26 cellular contexts compared by ENCODE assay signal in the genomic region with DNA sequence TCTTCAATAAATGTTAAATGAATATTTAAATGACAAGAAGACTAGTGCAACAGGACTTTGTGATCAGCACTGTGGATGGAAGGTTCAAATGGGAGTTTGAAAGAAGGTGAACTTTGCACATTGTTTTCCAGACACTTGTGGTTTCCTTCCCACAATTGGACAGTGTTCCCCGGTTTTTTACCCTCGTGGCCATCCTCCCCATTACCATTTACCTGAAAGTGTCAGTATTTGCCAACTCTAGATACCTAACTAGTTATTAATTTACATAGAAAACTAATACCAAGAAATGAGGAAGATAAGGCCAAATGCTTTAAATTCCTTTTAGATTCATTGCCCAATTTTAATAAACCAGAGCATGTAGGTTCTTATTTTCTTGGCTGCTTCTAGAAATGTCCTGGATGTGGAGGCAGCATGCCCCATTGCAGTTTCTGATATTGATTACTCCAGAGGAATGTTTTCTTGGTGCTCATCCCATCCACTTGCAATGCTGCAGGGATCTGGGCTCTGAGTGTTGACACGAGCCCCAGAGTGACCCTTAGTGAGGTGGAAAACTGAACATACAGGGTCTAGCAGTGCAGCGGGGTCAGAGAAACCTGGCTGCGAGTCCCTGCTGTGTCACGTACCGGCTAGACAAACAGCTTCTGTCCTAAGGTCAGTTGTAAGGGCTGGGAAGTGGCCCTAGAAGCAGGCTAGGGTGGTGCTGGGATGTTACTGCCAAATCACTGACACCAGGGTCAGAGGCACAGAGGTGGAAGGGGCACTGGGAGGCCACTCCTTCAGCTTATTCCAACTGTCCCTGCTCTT. TPM values are rescaled to one million over a fixed set of nuclear protein-coding genes. Genes with fewer than 3 reads are reported as not detected.
DNase-seq lines count a peak whose midpoint lies in the region; ATAC-seq and TF ChIP-seq lines count a peak whose summit lies in the region.
"Had no signal": no experiment of that assay in that cellular context is flagged by ENCODE, and none has a peak within 500 bp of the region (broad histone marks: within the 10 kb centered on the region; RNA-seq: fewer than 3 reads in every experiment).

No MANE protein-coding gene starts in this region.

- POLR2A ChIA-PET in Panc1 (lab: Charles Lee): no interaction called here

- H3K9me3 ChIP-seq in Panc1 (ENCODE audit: control insufficient read depth, insufficient read depth, low read depth, low read length) (no peaks in the 10 kb centered on the region), osteoblast (ENCODE audit: low read depth, low read length) (no peaks in the 10 kb centered on the region)
- H3K9me3 ChIP-seq: ascending aorta; BLaER1 treated with 17β-estradiol and CSF1 and Interleukin-3, amounts not matched to agents 10 nM and 100 nM; HAP-1; suprapubic skin had no signal

- TF ChIP-seq CTCF in Calu3 (IDR thresholded peaks at IDR 0.05; ENCODE audit: unreplicated experiment) (no peak), Panc1 (IDR thresholded peaks at IDR 0.05) (no peak), osteoblast (IDR thresholded peaks at IDR 0.05; ENCODE audit: extremely low read depth, low read depth, low read length) (no peak)

- CTCF ChIA-PET in Calu3 (lab: Charles Lee): interaction anchor here (0.5 to 3.1 kb wide), 5 partner anchors 17 to 266 kb away, joined by 3 to 21 read pairs (median 7); no protein-coding TSS in a partner anchor
- CTCF ChIA-PET in Panc1 (lab: Charles Lee): interaction anchor here (0.9 kb wide), 1 partner anchor 266 kb away, joined by 5 read pairs; no protein-coding TSS in a partner anchor

- DNase-seq in Calu3 (peak; percentile 40), Panc1 (ENCODE audit: low read depth, low spot score) (no peak), kidney tubule cell (ENCODE audit: low spot score) (peak; percentile 62), osteoblast (ENCODE audit: insufficient read length, low spot score, missing footprints) (peak; percentile 45), NCI-H146 (lab: John Stamatoyannopoulos, UW) (no peak)
- no peak for DNase-seq in activated T-cell treated with anti-CD3 and anti-CD28 coated beads, Interleukin-2, amount 50 U/mL, for 24 hours
- DNase-seq: activated CD4-positive, alpha-beta T cell treated with anti-CD3 and anti-CD28 coated beads, Interleukin-2, amount 50 U/mL, for 1 hour; DND-41; foreskin keratinocyte; hippocampal formation; NCI-H1105 treated with DMSO at 0.1 percent for 48 hours; NCI-H2081 treated with DMSO at 0.1 percent for 48 hours; NCI-H446; NCI-H82; Right ventricle myocardium superior; T-helper 9 cell; WERI-Rb-1 had no signal

- H2AFZ ChIP-seq in osteoblast (ENCODE audit: low read length): no peak overlapping the region

- H3K4me3 Mint-ChIP-seq in Calu3 (ENCODE audit: low read depth, unreplicated experiment): no peak overlapping the region
- no peak overlapping the region for H3K4me3 Mint-ChIP-seq in activated T-cell treated with anti-CD3 and anti-CD28 coated beads, Interleukin-2, amount 50 U/mL, for 24 hours
- H3K4me3 Mint-ChIP-seq: activated naive CD8-positive, alpha-beta T cell; central memory CD8-positive, alpha-beta T cell had no signal

- no peak for ATAC-seq in Panc1
- no peak for ATAC-seq in GM18505 (IDR thresholded peaks at IDR 0.05; ENCODE audit: unreplicated experiment)
- ATAC-seq in GM21515 (IDR thresholded peaks at IDR 0.05; ENCODE audit: unreplicated experiment): no peak
- ATAC-seq: foreskin keratinocyte had no signal

- BruUV-seq in Calu3 (replicated peaks; lab: Mats Ljungman, UMichigan) (no TSS peak), Panc1 (replicated peaks; lab: Mats Ljungman, UMichigan) (no TSS peak)

- intact Hi-C loops in Calu3 (cut with micrococcal nuclease; ENCODE audit: unreplicated experiment): loop anchor here (2.0 kb wide), 3 partner anchors 115 to 347 kb away; no protein-coding TSS in a partner anchor
- intact Hi-C loops in Panc1 (cut with micrococcal nuclease; ENCODE audit: unreplicated experiment): loop anchor here (5.0 kb wide), 2 partner anchors 60 to 265 kb away; no protein-coding TSS in a partner anchor

- H3K27me3 ChIP-seq in Panc1 (ENCODE audit: control insufficient read depth, insufficient read depth, low read length) (no peaks in the 10 kb centered on the region), osteoblast (ENCODE audit: insufficient read depth, low read length) (no peaks in the 10 kb centered on the region)
- H3K27me3 ChIP-seq: ascending aorta; BLaER1 treated with 17β-estradiol and CSF1 and Interleukin-3, amounts not matched to agents 10 nM and 100 nM; foreskin keratinocyte; suprapubic skin had no signal

- no peaks in the 10 kb centered on the region for H4K20me1 ChIP-seq in osteoblast (ENCODE audit: insufficient read depth, low read length)

- H3K9me3 Mint-ChIP-seq in Calu3 (ENCODE audit: low read depth, unreplicated experiment): no peaks in the 10 kb centered on the region
- H3K9me3 Mint-ChIP-seq in activated T-cell treated with anti-CD3 and anti-CD28 coated beads, Interleukin-2, amount 50 U/mL, for 24 hours: no peaks in the 10 kb centered on the region
- H3K9me3 Mint-ChIP-seq: central memory CD8-positive, alpha-beta T cell had no signal

- peaks cover 63% of the 10 kb centered on the region for H3K4me1 Mint-ChIP-seq in Calu3 (ENCODE audit: low read depth, unreplicated experiment)
- peaks cover 5% of the 10 kb centered on the region for H3K4me1 Mint-ChIP-seq in activated T-cell treated with anti-CD3 and anti-CD28 coated beads, Interleukin-2, amount 50 U/mL, for 24 hours (ENCODE audit: low read depth)

- TF ChIP-seq POLR2A in GM18505 (IDR thresholded peaks at IDR 0.05; ENCODE audit: borderline replicate concordance, extremely low read depth, insufficient read depth, insufficient read length): no peak

- H3K27me3 Mint-ChIP-seq in Calu3 (ENCODE audit: unreplicated experiment): no peaks in the 10 kb centered on the region
- no peaks in the 10 kb centered on the region for H3K27me3 Mint-ChIP-seq in activated T-cell treated with anti-CD3 and anti-CD28 coated beads, Interleukin-2, amount 50 U/mL, for 24 hours
- H3K27me3 Mint-ChIP-seq: activated naive CD8-positive, alpha-beta T cell; central memory CD8-positive, alpha-beta T cell had no signal

- peaks cover 22% of the 10 kb centered on the region for H3K4me1 ChIP-seq in Panc1 (ENCODE audit: control insufficient read depth, insufficient read depth, low read length)
- peaks cover 53% of the 10 kb centered on the region for H3K4me1 ChIP-seq in osteoblast (ENCODE audit: insufficient read depth, low read length)
- H3K4me1 ChIP-seq: HAP-1 had no signal

- no peak overlapping the region for H3K4me2 ChIP-seq in osteoblast (ENCODE audit: insufficient read depth, low read length)
- H3K4me2 ChIP-seq: BLaER1 treated with 17β-estradiol and CSF1 and Interleukin-3, amounts not matched to agents 10 nM and 100 nM had no signal

- H3K36me3 ChIP-seq in Panc1 (ENCODE audit: control insufficient read depth, insufficient read depth, low read length) (peaks cover 5% of the 10 kb centered on the region; the same call in 1 of the 2 replicates), osteoblast (ENCODE audit: insufficient read depth, low read length) (peaks cover 8% of the 10 kb centered on the region)

- H3K79me2 ChIP-seq in osteoblast (ENCODE audit: insufficient read depth, low read length): no peaks in the 10 kb centered on the region

- peaks cover 9% of the 10 kb centered on the region for H3K36me3 Mint-ChIP-seq in Calu3 (ENCODE audit: insufficient read depth, unreplicated experiment)
- peaks cover 34% of the 10 kb centered on the region for H3K36me3 Mint-ChIP-seq in activated T-cell treated with anti-CD3 and anti-CD28 coated beads, Interleukin-2, amount 50 U/mL, for 24 hours (ENCODE audit: low read depth)
- H3K36me3 Mint-ChIP-seq: activated naive CD8-positive, alpha-beta T cell had no signal

- no peak overlapping the region for H3K4me3 ChIP-seq in Panc1 (ENCODE audit: low read depth in 2 of 2, low read length in 2 of 2)
- no peak overlapping the region for H3K4me3 ChIP-seq in osteoblast (ENCODE audit: insufficient read depth, low read length)
- H3K4me3 ChIP-seq: ascending aorta; BLaER1 treated with 17β-estradiol and CSF1 and Interleukin-3, amounts not matched to agents 10 nM and 100 nM; HAP-1; lung; suprapubic skin had no signal

- H3K27ac Mint-ChIP-seq in Calu3 (ENCODE audit: unreplicated experiment): peak overlapping the region; percentile 66
- H3K27ac Mint-ChIP-seq in activated T-cell treated with anti-CD3 and anti-CD28 coated beads, Interleukin-2, amount 50 U/mL, for 24 hours: no peak overlapping the region
- H3K27ac Mint-ChIP-seq: activated naive CD8-positive, alpha-beta T cell had no signal

- in situ Hi-C loops in Panc1 (cut with HindIII; ENCODE audit: low pct_unique_long_range_greater_than_20kb, low sequenced_read_pairs): no loop called here

- H3K27ac ChIP-seq in Panc1 (ENCODE audit: low read length) (peak overlapping the region; percentile 48; the same call in 1 of the 2 replicates), osteoblast (ENCODE audit: low read depth, low read length) (peak overlapping the region; percentile 10)
- H3K27ac ChIP-seq: ascending aorta, suprapubic skin, WERI-Rb-1 had no signal

RNA-seq across cellular contexts. Expression of a gene that starts 23.5 kb away (rescaled TPM):
- total RNA-seq in Calu3 (2022) (16.7 and 17.7 TPM in 2 replicates), Panc1 (2021; ENCODE audit: unreplicated experiment) (11.9 TPM), osteoblast (5.1 and 5.6 TPM in 2 replicates)
- polyA plus RNA-seq in Panc1 (2012; ENCODE audit: insufficient read length): 6.0 TPM

RNA-seq across cellular contexts. Expression of a gene that starts 23.7 kb away (rescaled TPM):
- total RNA-seq in Calu3 (2022) (23.8 and 24.3 TPM in 2 replicates), Panc1 (2021; ENCODE audit: unreplicated experiment) (15.1 TPM), osteoblast (50.1 and 52.1 TPM in 2 replicates)
- 13.9 TPM for polyA plus RNA-seq in Panc1 (2012; ENCODE audit: insufficient read length)

Comparison
In these comparisons a context has a peak if more than half of its experiments do, and no peak if none do; other contexts are left out.
1. DNase-seq: peak in Calu3 (single experiment), kidney tubule cell (single experiment) and osteoblast (single experiment); none in Panc1 (single experiment), activated T-cell treated with anti-CD3 and anti-CD28 coated beads, Interleukin-2, amount 50 U/mL, for 24 hours (single experiment) and NCI-H146 (single experiment).